ENCODE assay signal across 8 cellular contexts in genomic region chr4:184537269-184538022, GRCh38.
DNase-seq lines count a peak whose midpoint lies in the region; ATAC-seq, FAIRE-seq and TF ChIP-seq lines count a peak whose summit lies in the region.

No MANE protein-coding gene starts in this region.

- WGBS in upper lobe of left lung, 2 donors: 1% methylated on average over 17 to 29 of the region's 29 CpGs

- intact Hi-C loops in left cardiac atrium (cut with DNase I) (loop anchor here (1.0 to 10.0 kb wide), 8 partner anchors 63 to 273 kb away; partner anchors contain the start of genes CASP3 (in 1 of the 2), IRF2 (in 1 of the 2) and PRIMPOL (in 1 of the 2)), posterior cingulate gyrus (cut with DNase I) (loop anchor here (1.0 to 5.0 kb wide), 5 partner anchors 63 to 273 kb away; partner anchors contain the start of genes CASP3, CENPU, IRF2 and PRIMPOL)

- CTCF ChIA-PET in T-cell (lab: Charles Lee): interaction anchor here in 1 of 2 donors (1.2 to 1.8 kb wide), 3 partner anchors 63 to 273 kb away, joined by 3 to 11 read pairs (median 6); partner anchors contain the start of gene IRF2

- ATAC-seq in HG02852 (IDR thresholded peaks at IDR 0.05; ENCODE audit: unreplicated experiment): peak; percentile 53
- peak; percentile 77 to 86 (median 84) for ATAC-seq in T-cell (replicated peaks in 1 of 4)
- ATAC-seq in left cardiac atrium: peak; percentile 96 to 98
- peak; percentile 98 to 99 for ATAC-seq in upper lobe of left lung (ENCODE audit: low FRiP score in 2 of 2)

- peak overlapping the region; percentile 93 to 99 (median 96) for H3K27ac ChIP-seq in upper lobe of left lung

- H3K4me1 Mint-ChIP-seq in T-cell: peaks cover 33 to 45% (median 43%) of the 10 kb centered on the region in 3 donors

- TF ChIP-seq CTCF in upper lobe of left lung (IDR thresholded peaks at IDR 0.05): no peak

- no peaks in the 10 kb centered on the region for H3K27me3 Mint-ChIP-seq in T-cell

- H3K27me3 ChIP-seq in upper lobe of left lung: no peaks in the 10 kb centered on the region

- FAIRE-seq in GM12892 (lab: Jason Lieb, UNC): peak; percentile 99

- H3K27ac Mint-ChIP-seq in T-cell: peak overlapping the region; percentile 94 to 98

- POLR2A ChIA-PET in T-cell (lab: Charles Lee): interaction anchor here (0.6 to 1.3 kb wide), 4 partner anchors 63 to 273 kb away, joined by 3 to 6 read pairs (median 4); partner anchors contain the start of gene IRF2 (in 2 of the 2)

- H3K4me1 ChIP-seq in upper lobe of left lung: peaks cover 23 to 32% (median 29%) of the 10 kb centered on the region in 4 donors

- TF ChIP-seq EP300 in upper lobe of left lung (IDR thresholded peaks at IDR 0.05): peak in 1 of 4 donors; percentile 39

- DNase-seq in GM12892 (ENCODE audit: insufficient read length) (peak; percentile 52), NCI-H146 (lab: John Stamatoyannopoulos, UW) (peak; percentile 90), T-cell (peak; percentile 75 to 94 (median 84)), amniotic stem cell (lab: John Stamatoyannopoulos, UW) (peak; percentile 71), left cardiac atrium (peak; percentile 97), posterior cingulate gyrus (peak; percentile 93 to 99 (median 96)), upper lobe of left lung (peak; percentile 97 to 98)

- H3K4me3 ChIP-seq in upper lobe of left lung: peak overlapping the region; percentile 57 to 74 (median 64)

- H3K9me3 Mint-ChIP-seq in T-cell: no peaks in the 10 kb centered on the region

- H3K36me3 Mint-ChIP-seq in T-cell: no peaks in the 10 kb centered on the region

- TF ChIP-seq POLR2A in GM12892 (IDR thresholded peaks at IDR 0.05; ENCODE audit: low read depth, low read length): peak; percentile 79
- peak in 3 of 4 donors; percentile 80 to 98 (median 92) for TF ChIP-seq POLR2A in upper lobe of left lung (IDR thresholded peaks at IDR 0.05)

- H3K36me3 ChIP-seq in upper lobe of left lung: no peaks in the 10 kb centered on the region

- H3K4me3 Mint-ChIP-seq in T-cell: peak overlapping the region; percentile 83 to 94 (median 89)

- no peaks in the 10 kb centered on the region for H3K9me3 ChIP-seq in upper lobe of left lung

Comparison
In these comparisons a context has a peak if more than half of its experiments do, and no peak if none do; other contexts are left out.
1. Peak in every context shown above with its lines: DNase-seq, ATAC-seq, H3K4me3 ChIP-seq and H3K27ac ChIP-seq.